ENCODE assay signal across 7 cellular contexts in genomic region chr10:100878291-100878910, GRCh38. TPM values are rescaled to one million over a fixed set of nuclear protein-coding genes. Genes with fewer than 3 reads are reported as not detected.
DNase-seq lines count a peak whose midpoint lies in the region; ATAC-seq and TF ChIP-seq lines count a peak whose summit lies in the region.

No MANE protein-coding gene starts in this region.

- intact Hi-C loops in Panc1 (cut with micrococcal nuclease; ENCODE audit: unreplicated experiment) = loop anchor here (2.0 to 10.0 kb wide), 3 partner anchors 136 to 318 kb away; no protein-coding TSS in a partner anchor

- CTCF ChIA-PET in Panc1 (lab: Charles Lee) = interaction anchor here (0.5 to 2.6 kb wide), 25 partner anchors 9 to 432 kb away, joined by 3 to 39 read pairs (median 4); partner anchors contain the start of genes HIF1AN, PAX2 and SLF2

- in situ Hi-C loops in Panc1 (cut with HindIII; ENCODE audit: low pct_unique_long_range_greater_than_20kb, low sequenced_read_pairs) = no loop called here
- in situ Hi-C loops in T47D (cut with HindIII; ENCODE audit: low pct_unique_long_range_greater_than_20kb, low sequenced_read_pairs) = no loop called here

- peak; percentile 90 for TF ChIP-seq CTCF in Panc1 (IDR thresholded peaks at IDR 0.05)
- peak; percentile 81 for TF ChIP-seq CTCF in kidney epithelial cell (IDR thresholded peaks at IDR 0.05; ENCODE audit: insufficient read depth, low read length, poor library complexity, severe bottlenecking)

- peak; percentile 78 for DNase-seq in EL
- peak; percentile 70 for DNase-seq in HT1080 (ENCODE audit: low read depth)
- peak; percentile 48 for DNase-seq in Panc1 (ENCODE audit: low read depth, low spot score)
- peak; percentile 89 to 93 for DNase-seq in T47D (ENCODE audit: low read depth in 1 of 2, low spot score in 1 of 2)
- no peak for DNase-seq in kidney epithelial cell (ENCODE audit: low read depth)
- peak; percentile 4 for DNase-seq in stimulated activated CD8-positive, alpha-beta memory T cell treated with anti-CD3 and anti-CD28 coated beads, Interleukin-4, amount 100 ng/mL, for 24 hours (ENCODE audit: low read depth)

- H3K4me3 ChIP-seq in Panc1 (ENCODE audit: low read depth in 2 of 2, low read length in 2 of 2) (no peak overlapping the region), kidney epithelial cell (ENCODE audit: low read depth, low read length) (no peak overlapping the region)

- H3K36me3 ChIP-seq in Panc1 (ENCODE audit: control insufficient read depth, insufficient read depth, low read length) = no peaks in the 10 kb centered on the region
- H3K36me3 ChIP-seq in kidney epithelial cell (ENCODE audit: control insufficient read depth, insufficient read depth, low read length) = no peaks in the 10 kb centered on the region

- H3K27ac ChIP-seq in Panc1 (ENCODE audit: low read length) = no peak overlapping the region

- H3K27me3 ChIP-seq in Panc1 (ENCODE audit: control insufficient read depth, insufficient read depth, low read length) = no peaks in the 10 kb centered on the region
- H3K27me3 ChIP-seq in kidney epithelial cell (ENCODE audit: control insufficient read depth, insufficient read depth, low read length) = no peaks in the 10 kb centered on the region

- no peaks in the 10 kb centered on the region for H3K4me1 ChIP-seq in Panc1 (ENCODE audit: control insufficient read depth, insufficient read depth, low read length)

- POLR2A ChIA-PET in Panc1 (lab: Charles Lee) = interaction anchor here (0.5 to 0.6 kb wide), 2 partner anchors 343 to 357 kb away, joined by 4 to 12 read pairs; partner anchors contain the start of gene HIF1AN

- ATAC-seq in Panc1 (peak; percentile 95), HG03139 (IDR thresholded peaks at IDR 0.05; ENCODE audit: unreplicated experiment) (no peak)

- BruUV-seq in Panc1 (replicated peaks; lab: Mats Ljungman, UMichigan) = no TSS peak

- no peaks in the 10 kb centered on the region for H3K9me3 ChIP-seq in Panc1 (ENCODE audit: control insufficient read depth, insufficient read depth, low read depth, low read length)

RNA-seq across cellular contexts. Expression of gene SLF2, which starts 34.4 kb away (rescaled TPM):
- 15.7 and 17.4 TPM in 2 replicates for total RNA-seq in HT1080 (2014; rRNA removed; shearing (Covaris generic))
- polyA plus RNA-seq in HT1080 (2015; cell fraction: cytosol; rRNA removed) = 8.4 and 10.1 TPM in 2 replicates
- polyA plus RNA-seq in HT1080 (2015; cell fraction: nucleus; rRNA removed) = 16.9 and 21.0 TPM in 2 replicates
- total RNA-seq in Panc1 (2021; ENCODE audit: unreplicated experiment) (38.8 TPM), kidney epithelial cell (19.7 and 22.2 TPM in 2 replicates)
- 12.4 TPM for polyA plus RNA-seq in Panc1 (2012; ENCODE audit: insufficient read length)
